In the genomic region with DNA sequence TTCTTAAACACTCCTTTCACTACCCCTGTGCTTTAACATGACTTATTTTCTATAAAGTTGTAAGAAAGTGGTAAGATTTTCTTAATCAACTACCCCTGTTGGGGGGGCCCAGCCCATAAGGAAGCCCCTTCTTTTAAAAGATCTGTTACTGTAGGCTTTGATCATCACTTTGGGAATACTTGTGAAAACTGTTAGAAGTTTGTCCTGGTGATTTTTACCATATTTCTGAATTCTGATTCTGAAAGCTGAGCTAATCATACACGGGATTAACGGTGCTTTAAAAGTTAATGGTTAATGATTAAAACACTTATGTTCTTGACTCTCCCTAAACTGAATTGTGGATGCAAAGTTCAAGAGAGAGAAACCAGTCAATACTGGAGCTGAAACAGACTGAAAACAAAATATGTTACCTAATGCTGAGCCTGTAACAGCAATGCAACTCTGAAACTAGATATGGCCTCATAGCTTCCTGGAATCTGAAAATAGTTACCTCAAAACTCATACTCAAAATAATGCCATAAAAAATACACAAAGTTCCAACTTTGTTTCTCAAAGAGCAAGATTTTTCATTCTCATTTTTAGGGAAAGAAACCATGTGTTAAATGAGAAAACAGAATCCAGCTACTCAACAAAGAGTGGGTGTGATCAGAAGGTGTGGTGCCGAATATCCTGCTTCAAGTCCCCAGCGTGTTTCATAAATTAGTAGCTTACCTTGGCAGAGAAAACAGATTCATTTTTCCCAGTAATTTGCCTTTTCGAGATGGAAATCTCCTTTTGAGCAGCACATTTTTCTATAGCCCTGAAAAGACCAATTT, we compare ENCODE assay signal across 8 cellular contexts. TPM values are rescaled to one million over a fixed set of nuclear protein-coding genes. Genes with fewer than 3 reads are reported as not detected.
DNase-seq lines count a peak whose midpoint lies in the region; ATAC-seq and TF ChIP-seq lines count a peak whose summit lies in the region.

No MANE protein-coding gene starts in this region.

- no peak for TF ChIP-seq EP300 in esophagus muscularis mucosa (IDR thresholded peaks at IDR 0.05)

- peak overlapping the region; percentile 58 to 74 (median 70) for H3K27ac ChIP-seq in esophagus muscularis mucosa (replicated peaks in 1 of 4)

- in situ Hi-C loops in HAP-1 (cut with MboI; ENCODE audit: low sequenced_read_pairs), result loop anchor here (10.0 kb wide), 1 partner anchor 279 kb away; no protein-coding TSS in a partner anchor

- no peak for DNase-seq in esophagus muscularis mucosa (ENCODE audit: extremely low spot score)
- peak; percentile 18 for DNase-seq in superior temporal gyrus (ENCODE audit: extremely low spot score)
- DNase-seq in hypothalamus (lab: John Stamatoyannopoulos, UW), result no peak
- no peak for DNase-seq in HuH-7.5 (ENCODE audit: low spot score)
- DNase-seq in HAP-1 (ENCODE audit: low spot score in 2 of 2), result no peak
- DNase-seq in DMS114 treated with DMSO at 0.1 percent for 48 hours (lab: John Stamatoyannopoulos, UW; ENCODE audit: unreplicated experiment), result no peak

- H3K4me1 ChIP-seq in esophagus muscularis mucosa (peaks cover 19 to 62% (median 55%) of the 10 kb centered on the region in 4 donors), HAP-1 (peaks cover 10% of the 10 kb centered on the region)

- no peak for TF ChIP-seq CTCF in esophagus muscularis mucosa (IDR thresholded peaks at IDR 0.05)

- no peak for TF ChIP-seq POLR2A in esophagus muscularis mucosa (IDR thresholded peaks at IDR 0.05; ENCODE audit: low read depth)

- H3K9me3 ChIP-seq in esophagus muscularis mucosa (no peaks in the 10 kb centered on the region), HAP-1 (no peaks in the 10 kb centered on the region)

- intact Hi-C loops in esophagus muscularis mucosa (cut with DNase I), result loop anchor here (2.0 to 5.0 kb wide), 2 partner anchors 76 to 285 kb away; no protein-coding TSS in a partner anchor

- no peaks in the 10 kb centered on the region for H3K36me3 ChIP-seq in esophagus muscularis mucosa
- H3K36me3 ChIP-seq in HAP-1 (replicated peaks), result no peaks in the 10 kb centered on the region

- H3K4me3 ChIP-seq in esophagus muscularis mucosa, result no peak overlapping the region
- no peak overlapping the region for H3K4me3 ChIP-seq in HAP-1

- 72% methylated on average over 5 of the region's 5 CpGs for WGBS in esophagus muscularis mucosa

- peak; percentile 66 for ATAC-seq in GM19372 (IDR thresholded peaks at IDR 0.05; ENCODE audit: low read depth, unreplicated experiment)
- ATAC-seq in HG03066 (IDR thresholded peaks at IDR 0.05; ENCODE audit: low read depth, unreplicated experiment), result peak; percentile 67

- H3K27me3 ChIP-seq in esophagus muscularis mucosa (no peaks in the 10 kb centered on the region), HAP-1 (ENCODE audit: low read depth) (no peaks in the 10 kb centered on the region)

RNA-seq across cellular contexts. Expression of gene ADH7, which starts 31.6 kb away (rescaled TPM):
- total RNA-seq in esophagus muscularis mucosa, result not detected

RNA-seq across cellular contexts. Expression of gene ADH1C, which starts 51.0 kb away (rescaled TPM):
- total RNA-seq in esophagus muscularis mucosa, result 1 to 10 TPM; 4.0 to 6.1 (median 4.9) TPM
